In the genomic region with DNA sequence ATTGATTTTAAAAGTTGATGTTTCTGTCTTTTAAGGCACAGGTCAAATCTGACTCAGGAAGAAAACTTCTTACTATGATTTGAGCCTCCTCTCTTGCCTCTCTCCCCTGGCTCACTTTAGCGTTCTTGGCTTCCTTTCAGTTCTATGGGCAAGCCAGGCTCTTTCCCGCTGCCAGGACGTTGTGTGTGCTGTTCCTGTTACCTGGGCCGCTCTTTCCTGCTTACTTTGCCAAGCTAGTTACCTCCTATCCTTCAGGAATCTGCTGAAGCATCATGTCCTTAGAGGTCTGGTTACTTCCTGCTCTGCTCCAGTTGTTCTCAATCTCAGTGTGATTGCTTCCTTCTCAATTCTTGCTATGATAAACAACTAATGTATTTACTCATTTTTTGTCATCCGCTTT, we compare ENCODE assay signal across 17 cellular contexts.
"Had no signal": no experiment of that assay in that cellular context is flagged by ENCODE, and none has a peak within 500 bp of the region (broad histone marks: within the 10 kb centered on the region; RNA-seq: fewer than 3 reads in every experiment).

No MANE protein-coding gene starts in this region.

- H3K4me3 ChIP-seq: ascending aorta, breast epithelium, dorsolateral prefrontal cortex, left lung, tibial artery, vagina had no signal

- ATAC-seq: left lung; naive thymus-derived CD8-positive, alpha-beta T cell; stimulated activated naive B cell treated with anti-CD40 and anti-IgM and Interleukin-4, amounts not matched to agents 10 μg/mL and 1 μg/mL and 100 μg/mL, for 72 hours had no signal

- H3K4me1 ChIP-seq: ascending aorta, breast epithelium, left lung, tibial artery, vagina had no signal

- H3K36me3 ChIP-seq: ascending aorta, breast epithelium, left lung, neutrophil, tibial artery, vagina had no signal

- H3K9me3 ChIP-seq: ascending aorta, breast epithelium, left lung, neutrophil, tibial artery, vagina had no signal

- H3K27me3 ChIP-seq: ascending aorta, breast epithelium, left lung, neutrophil, tibial artery, vagina had no signal

- H3K27ac ChIP-seq: ascending aorta, breast epithelium, dorsolateral prefrontal cortex, left lung, neutrophil, tibial artery, vagina had no signal

- DNase-seq: activated CD4-positive, alpha-beta T cell treated with anti-CD3 and anti-CD28 coated beads, Interleukin-2, amount 50 U/mL, for 4 hours; activated CD4-positive, CD25-positive, alpha-beta regulatory T cell treated with anti-CD3 and anti-CD28 coated beads, Interleukin-2, amount 50 U/mL, for 72 hours; activated naive CD4-positive, alpha-beta T cell treated with anti-CD3 and anti-CD28 coated beads for 36 hours; activated T-cell treated with anti-CD3 and anti-CD28 coated beads for 4 hours; islet precursor cell; left lung; naive thymus-derived CD8-positive, alpha-beta T cell; retina; stimulated activated CD4-positive, alpha-beta T cell treated with anti-CD3 and anti-CD28 coated beads, Interleukin-4, amount 100 ng/mL, for 1 hour; stimulated activated naive B cell treated with anti-CD40 and anti-IgM and Interleukin-4, amounts not matched to agents 10 μg/mL and 1 μg/mL and 100 μg/mL, for 72 hours; T1000; tibial artery had no signal
